ENCODE assay signal across 21 cellular contexts in the genomic region with DNA sequence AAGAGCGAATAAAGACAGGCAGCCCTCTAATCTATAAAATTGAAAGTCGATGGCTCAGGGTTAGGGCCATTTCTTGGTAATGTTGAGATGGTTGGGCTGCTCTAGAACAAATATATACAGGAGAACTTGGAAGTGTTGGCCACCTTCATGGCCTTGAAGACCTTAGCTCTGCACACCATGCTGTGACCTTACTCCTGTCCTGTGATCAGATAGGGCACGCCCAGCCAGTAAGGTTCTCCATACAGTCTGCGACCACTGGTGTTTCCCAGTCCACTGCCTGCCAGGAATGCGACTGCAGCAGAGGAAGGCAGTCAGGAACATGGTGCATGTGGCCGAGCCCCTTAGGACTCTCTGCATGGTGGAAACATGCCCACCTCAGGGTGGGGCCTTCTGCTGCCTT.
DNase-seq lines count a peak whose midpoint lies in the region; ATAC-seq, FAIRE-seq and TF ChIP-seq lines count a peak whose summit lies in the region.
"Had no signal": no experiment of that assay in that cellular context is flagged by ENCODE, and none has a peak within 500 bp of the region (broad histone marks: within the 10 kb centered on the region; RNA-seq: fewer than 3 reads in every experiment).

No MANE protein-coding gene starts in this region.

- H3K27me3 ChIP-seq in HepG2 (ENCODE audit: control insufficient read depth in 1 of 2, insufficient read depth in 2 of 2, low read length in 2 of 2) (no peaks in the 10 kb centered on the region), right lobe of liver (no peaks in the 10 kb centered on the region), neuronal stem cell (ENCODE audit: control insufficient read depth in 3 of 3, insufficient read depth in 3 of 3, low read depth in 1 of 3, low read length in 3 of 3) (no peaks in the 10 kb centered on the region)
- H3K27me3 ChIP-seq: BLaER1 treated with 17β-estradiol and CSF1 and Interleukin-3, amounts not matched to agents 10 nM and 100 nM had no signal

- no TSS peak for BruUV-seq in HepG2 (replicated peaks; lab: Mats Ljungman, UMichigan)

- TF ChIP-seq CTCF in HepG2 (CRISPR knock-in tag; IDR thresholded peaks at IDR 0.05), result no peak
- no peak for TF ChIP-seq CTCF in right lobe of liver (IDR thresholded peaks at IDR 0.05)

- ATAC-seq in HepG2 (no peak; the same call in 1 of the 3 replicates), right lobe of liver (no peak), GM21390 (IDR thresholded peaks at IDR 0.05; ENCODE audit: unreplicated experiment) (no peak)
- ATAC-seq: A549; CD8-positive, alpha-beta T cell had no signal

- H2AK5ac ChIP-seq in neuronal stem cell (ENCODE audit: low read depth, low read length), result no peak overlapping the region

- no peaks in the 10 kb centered on the region for H4K20me1 ChIP-seq in HepG2 (ENCODE audit: insufficient read depth, low read length)
- H4K20me1 ChIP-seq: BLaER1 treated with 17β-estradiol and CSF1 and Interleukin-3, amounts not matched to agents 10 nM and 100 nM had no signal

- H3K18ac ChIP-seq in neuronal stem cell (ENCODE audit: low read length), result no peak overlapping the region

- H2AFZ ChIP-seq in HepG2 (ENCODE audit: low read length) (no peak overlapping the region), neuronal stem cell (ENCODE audit: low read length) (no peak overlapping the region)

- TF ChIP-seq POLR2A in HepG2 (IDR thresholded peaks at IDR 0.05; ENCODE audit: insufficient read depth in 1 of 2, low read depth in 2 of 2, low read length in 2 of 2) (no peak), right lobe of liver (IDR thresholded peaks at IDR 0.05) (no peak)

- H2BK15ac ChIP-seq in neuronal stem cell (ENCODE audit: low read length), result no peak overlapping the region

- no peaks in the 10 kb centered on the region for H3K9me3 ChIP-seq in HepG2 (ENCODE audit: low read length)
- H3K9me3 ChIP-seq in right lobe of liver, result no peaks in the 10 kb centered on the region
- H3K9me3 ChIP-seq in neuronal stem cell (replicated peaks in 1 of 2; ENCODE audit: control insufficient read depth in 2 of 2, insufficient read depth in 1 of 2, low read depth in 1 of 2, low read length in 2 of 2), result no peaks in the 10 kb centered on the region
- H3K9me3 ChIP-seq: A549; BLaER1 treated with 17β-estradiol and CSF1 and Interleukin-3, amounts not matched to agents 10 nM and 100 nM; Caco-2 had no signal

- no peak overlapping the region for H2BK12ac ChIP-seq in neuronal stem cell (ENCODE audit: low read length)

- peaks cover 3% of the 10 kb centered on the region for H3K79me1 ChIP-seq in neuronal stem cell (ENCODE audit: low read depth, low read length)

- H4K8ac ChIP-seq in neuronal stem cell (ENCODE audit: low read depth, low read length), result no peak overlapping the region

- H3K4ac ChIP-seq in neuronal stem cell (ENCODE audit: low read length), result no peak overlapping the region

- H3K4me1 ChIP-seq in HepG2 (ENCODE audit: insufficient read depth, low read length) (peaks cover 9% of the 10 kb centered on the region), right lobe of liver (peaks cover 0 to 2% (median under 1%) of the 10 kb centered on the region in 4 donors), neuronal stem cell (ENCODE audit: control insufficient read depth in 2 of 2, insufficient read depth in 1 of 2, low read depth in 1 of 2, low read length in 2 of 2) (peaks cover 0 to 2% of the 10 kb centered on the region in 2 donors)

- 99% methylated on average over 6 of the region's 6 CpGs for WGBS in HepG2 (ENCODE audit: low lambda C conversion rate)
- WGBS in right lobe of liver (ENCODE audit: insufficient coverage, low coverage, low lambda C conversion rate, missing lambda C conversion rate), result 100% methylated on average over 3 of the region's 6 CpGs
- WGBS in neuronal stem cell (ENCODE audit: extremely low coverage in 2 of 2, insufficient read length in 2 of 2, insufficient replicate concordance in 1 of 2), 2 donors, result no CpG with 5 or more reads among the region's 6 CpGs

- CTCF ChIA-PET in HepG2 (lab: Yijun Ruan, JAX; ENCODE audit: low intra/inter-chr PET ratio, low total read pairs), result no interaction called here

- H3K4me3 ChIP-seq in HepG2 (replicated peaks in 1 of 3; ENCODE audit: insufficient read depth in 1 of 3, low read depth in 2 of 3, low read length in 3 of 3) (no peak overlapping the region), right lobe of liver (no peak overlapping the region), neuronal stem cell (ENCODE audit: low read length in 2 of 2) (peak overlapping the region in 1 of 2 donors; percentile 46)
- H3K4me3 ChIP-seq: A549; BLaER1 treated with 17β-estradiol and CSF1 and Interleukin-3, amounts not matched to agents 10 nM and 100 nM had no signal

- H3K9ac ChIP-seq in HepG2 (ENCODE audit: insufficient read depth, low read depth, low read length) (no peak overlapping the region), neuronal stem cell (ENCODE audit: low read depth, low read length, poor library complexity) (peak overlapping the region; percentile 3)
- H3K9ac ChIP-seq: BLaER1 treated with 17β-estradiol and CSF1 and Interleukin-3, amounts not matched to agents 10 nM and 100 nM had no signal

- in situ Hi-C loops in HepG2 (cut with HindIII; ENCODE audit: extremely low pct_ligation_motif_present, low pct_unique_long_range_greater_than_20kb), result no loop called here

- H3K27ac ChIP-seq in HepG2 (ENCODE audit: extremely low read length, insufficient read depth, low read length), result no peak overlapping the region
- no peak overlapping the region for H3K27ac ChIP-seq in right lobe of liver
- H3K27ac ChIP-seq in neuronal stem cell (replicated peaks; ENCODE audit: low read length), result no peak overlapping the region
- H3K27ac ChIP-seq: 22Rv1; A549; BLaER1 treated with 17β-estradiol and CSF1 and Interleukin-3, amounts not matched to agents 10 nM and 100 nM; C4-2B had no signal

- no peak for TF ChIP-seq RAD21 in HepG2 (CRISPR knock-in tag; IDR thresholded peaks at IDR 0.05)

- no peaks in the 10 kb centered on the region for H3K79me2 ChIP-seq in HepG2 (ENCODE audit: insufficient read depth, low read length)

- DNase-seq in HepG2 (ENCODE audit: low spot score) (no peak), right lobe of liver (no peak), glomerular visceral epithelial cell (ENCODE audit: extremely low spot score) (peak; percentile 15), neuronal stem cell (ENCODE audit: low spot score) (no peak), frontal cortex (ENCODE audit: low spot score in 2 of 2) (no peak), HT-29 (ENCODE audit: low spot score) (no peak)
- DNase-seq: AML-193; Caco-2; Calu3; CD4-positive, alpha-beta T cell; CD8-positive, alpha-beta T cell; DMS79 treated with DMSO at 0.1 percent for 48 hours; GF-D8 had no signal

- no peak overlapping the region for H3K14ac ChIP-seq in neuronal stem cell (ENCODE audit: low read length)

- TF ChIP-seq EP300 in HepG2 (IDR thresholded peaks at IDR 0.05; ENCODE audit: low read depth in 2 of 2, low read length in 2 of 2) (no peak), HepG2 (CRISPR knock-in tag; IDR thresholded peaks at IDR 0.05; ENCODE audit: borderline replicate concordance) (no peak)

- intact Hi-C loops in HepG2 (cut with micrococcal nuclease; ENCODE audit: unreplicated experiment), result no loop called here
- intact Hi-C loops in right lobe of liver (cut with DNase I), result no loop called here

- no peak for FAIRE-seq in HepG2 (lab: Jason Lieb, UNC)
- FAIRE-seq in frontal cortex (lab: Jason Lieb, UNC), result no peak
- FAIRE-seq: A549, D721Med, G401.6, GM12891 had no signal

- POLR2A ChIA-PET in HepG2 (lab: Yijun Ruan, JAX), result interaction anchor here (1.2 kb wide), 1 partner anchor 186 kb away, joined by 3 read pairs; a partner anchor contains a TSS

- H3K4me2 ChIP-seq in HepG2 (ENCODE audit: low read depth, low read length) (no peak overlapping the region), neuronal stem cell (ENCODE audit: insufficient read depth, low read length, poor library complexity, severe bottlenecking) (no peak overlapping the region)
- H3K4me2 ChIP-seq: A549; BLaER1 treated with 17β-estradiol and CSF1 and Interleukin-3, amounts not matched to agents 10 nM and 100 nM had no signal

- H3K23ac ChIP-seq in neuronal stem cell (ENCODE audit: low read depth, low read length, poor library complexity), result no peak overlapping the region

- no peak overlapping the region for H2BK5ac ChIP-seq in neuronal stem cell (ENCODE audit: low read length)

- H3K36me3 ChIP-seq in HepG2 (replicated peaks in 1 of 2; ENCODE audit: control insufficient read depth in 1 of 2, insufficient read depth in 2 of 2, low read length in 2 of 2) (peaks cover 5 to 16% of the 10 kb centered on the region in 2 experiments; a peak in 3 of 5 replicates), right lobe of liver (no peaks in the 10 kb centered on the region), neuronal stem cell (replicated peaks in 1 of 2; ENCODE audit: control insufficient read depth in 2 of 2, insufficient read depth in 2 of 2, low read length in 2 of 2) (peaks cover 0 to 2% of the 10 kb centered on the region in 2 donors)

- no peak overlapping the region for H4K91ac ChIP-seq in neuronal stem cell (ENCODE audit: low read depth, low read length, poor library complexity)

- H2BK120ac ChIP-seq in neuronal stem cell (ENCODE audit: low read depth, low read length), result no peak overlapping the region

TF ChIP-seq in HepG2, 621 proteins besides CTCF, POLR2A, EP300 and RAD21 (continues in another document):
- no peak for TF ChIP-seq SOX13 (IDR thresholded peaks at IDR 0.05)
- no peak for TF ChIP-seq SOX13 (CRISPR knock-in tag; conservative IDR thresholded peaks at IDR 0.05 in 1 of 2, IDR thresholded peaks at IDR 0.05 in 1 of 2)
- 0 out of 2 replicates have a peak, but pooled peaks have one; percentile 39 for TF ChIP-seq FOXC1 (CRISPR knock-in tag; IDR thresholded peaks at IDR 0.05; ENCODE audit: borderline replicate concordance)
- TF ChIP-seq HNF4G (IDR thresholded peaks at IDR 0.05; ENCODE audit: borderline replicate concordance, low read depth, low read length), result no peak
- TF ChIP-seq HNF4G (CRISPR knock-in tag; IDR thresholded peaks at IDR 0.05; ENCODE audit: borderline replicate concordance, low read depth), result 0 out of 2 replicates have a peak, but pooled peaks have one; percentile 21
- TF ChIP-seq ZMYM4 (CRISPR knock-in tag; IDR thresholded peaks at IDR 0.05), result peak; percentile 23; the same call in 1 of the 2 replicates
- peak; percentile 65; the same call in 1 of the 2 replicates for TF ChIP-seq ZNF713 (CRISPR knock-in tag; IDR thresholded peaks at IDR 0.05)
- TF ChIP-seq, protein P1, sequence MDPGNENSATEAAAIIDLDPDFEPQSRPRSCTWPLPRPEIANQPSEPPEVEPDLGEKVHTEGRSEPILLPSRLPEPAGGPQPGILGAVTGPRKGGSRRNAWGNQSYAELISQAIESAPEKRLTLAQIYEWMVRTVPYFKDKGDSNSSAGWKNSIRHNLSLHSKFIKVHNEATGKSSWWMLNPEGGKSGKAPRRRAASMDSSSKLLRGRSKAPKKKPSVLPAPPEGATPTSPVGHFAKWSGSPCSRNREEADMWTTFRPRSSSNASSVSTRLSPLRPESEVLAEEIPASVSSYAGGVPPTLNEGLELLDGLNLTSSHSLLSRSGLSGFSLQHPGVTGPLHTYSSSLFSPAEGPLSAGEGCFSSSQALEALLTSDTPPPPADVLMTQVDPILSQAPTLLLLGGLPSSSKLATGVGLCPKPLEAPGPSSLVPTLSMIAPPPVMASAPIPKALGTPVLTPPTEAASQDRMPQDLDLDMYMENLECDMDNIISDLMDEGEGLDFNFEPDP (CRISPR knock-in tag; conservative IDR thresholded peaks at IDR 0.05), result 0 out of 2 replicates have a peak, but pooled peaks have one; percentile 91
